In genomic region chr4:18075823-18076433, GRCh38 we compare ENCODE assay signal across 7 cellular contexts. TPM values are rescaled to one million over a fixed set of nuclear protein-coding genes. Genes with fewer than 3 reads are reported as not detected.
DNase-seq lines count a peak whose midpoint lies in the region; ATAC-seq and TF ChIP-seq lines count a peak whose summit lies in the region.

No MANE protein-coding gene starts in this region.

- H3K27me3 Mint-ChIP-seq in central memory CD8-positive, alpha-beta T cell, result peaks cover 46% of the 10 kb centered on the region
- peaks cover 15% of the 10 kb centered on the region for H3K27me3 Mint-ChIP-seq in osteocyte (ENCODE audit: unreplicated experiment)

- no peak overlapping the region for H3K27ac Mint-ChIP-seq in central memory CD8-positive, alpha-beta T cell (ENCODE audit: low read depth)
- H3K27ac Mint-ChIP-seq in osteocyte (ENCODE audit: unreplicated experiment), result no peak overlapping the region

- no peaks in the 10 kb centered on the region for H3K9me3 Mint-ChIP-seq in central memory CD8-positive, alpha-beta T cell
- no peaks in the 10 kb centered on the region for H3K9me3 Mint-ChIP-seq in osteocyte (ENCODE audit: unreplicated experiment)

- DNase-seq in RPMI7951 (ENCODE audit: low read depth), result peak; percentile 6
- peak in 1 of 2 donors; percentile 24 for DNase-seq in central memory CD8-positive, alpha-beta T cell (ENCODE audit: low spot score in 2 of 2)
- DNase-seq in osteocyte (ENCODE audit: extremely low spot score, unreplicated experiment), result no peak
- no peak for DNase-seq in SIG-M5 (lab: John Stamatoyannopoulos, UW)

- peak; percentile 79 for ATAC-seq in HG02885 (IDR thresholded peaks at IDR 0.05; ENCODE audit: poor library complexity, unreplicated experiment)
- peak; percentile 64 for ATAC-seq in central memory CD8-positive, alpha-beta T cell (replicated peaks; ENCODE audit: extremely low read depth, poor library complexity, severe bottlenecking)
- ATAC-seq in HG02678 (IDR thresholded peaks at IDR 0.05; ENCODE audit: unreplicated experiment), result no peak

- no peak overlapping the region for H3K4me3 Mint-ChIP-seq in central memory CD8-positive, alpha-beta T cell
- no peak overlapping the region for H3K4me3 Mint-ChIP-seq in osteocyte (ENCODE audit: unreplicated experiment)

- peak; percentile 60 for TF ChIP-seq CTCF in GM12873 (IDR thresholded peaks at IDR 0.05; ENCODE audit: insufficient read depth, low read depth, low read length, missing control alignments)
- peak; percentile 20 for TF ChIP-seq CTCF in osteocyte (IDR thresholded peaks at IDR 0.05)

- peaks cover 2% of the 10 kb centered on the region for H3K36me3 Mint-ChIP-seq in central memory CD8-positive, alpha-beta T cell (ENCODE audit: insufficient read depth)
- H3K36me3 Mint-ChIP-seq in osteocyte (ENCODE audit: unreplicated experiment), result no peaks in the 10 kb centered on the region

- H3K4me1 Mint-ChIP-seq in central memory CD8-positive, alpha-beta T cell, result peaks cover 9% of the 10 kb centered on the region
- no peaks in the 10 kb centered on the region for H3K4me1 Mint-ChIP-seq in osteocyte (ENCODE audit: unreplicated experiment)

RNA-seq across cellular contexts. Expression of gene LCORL, which starts 54.4 kb away (rescaled TPM):
- 23.5 and 26.9 TPM in 2 replicates for total RNA-seq in RPMI7951 (2014; rRNA removed; shearing (Covaris generic))
- 17.3 and 18.2 TPM in 2 replicates for total RNA-seq in osteocyte
